ENCODE assay signal across 1 cellular context in genomic region chr19:51807925-51808324, GRCh38.
TF ChIP-seq lines count a peak whose summit lies in the region.

No MANE protein-coding gene starts in this region.

TF ChIP-seq in K562, 482 proteins besides CTCF, POLR2A, EP300 and RAD21:
- TF ChIP-seq ZKSCAN8 (CRISPR knock-in tag; IDR thresholded peaks at IDR 0.05) = 0 out of 2 replicates have a peak, but pooled peaks have one; percentile 55
- no peak for TF ChIP-seq ZNF212 (CRISPR knock-in tag; IDR thresholded peaks at IDR 0.05)
TF ChIP-seq in K562: peak in this region for 1.
